22 cellular contexts compared by ENCODE assay signal in genomic region chr1:96238426-96238825, GRCh38.
"Had no signal": no experiment of that assay in that cellular context is flagged by ENCODE, and none has a peak within 500 bp of the region (broad histone marks: within the 10 kb centered on the region; RNA-seq: fewer than 3 reads in every experiment).

No MANE protein-coding gene starts in this region.

- DNase-seq: activated CD4-positive, alpha-beta T cell treated with anti-CD3 and anti-CD28 coated beads for 36 hours; activated CD4-positive, CD25-positive, alpha-beta regulatory T cell; activated CD8-positive, alpha-beta memory T cell treated with anti-CD3 and anti-CD28 coated beads, Interleukin-2, amount 10 ng/mL, durations not matched to agents 7 days and 5 days; activated CD8-positive, alpha-beta T cell treated with anti-CD3 and anti-CD28 coated beads, Interleukin-2, amount 10 ng/mL, durations not matched to agents 7 days and 5 days; activated naive CD4-positive, alpha-beta T cell; activated T-cell treated with anti-CD3 and anti-CD28 coated beads, Interleukin-2, amount 50 U/mL, for 48 hours; effector CD4-positive, alpha-beta T cell; islet precursor cell; left cardiac atrium; left ventricle myocardium superior; naive B cell; nephron progenitor cell; right lobe of liver; stimulated activated CD4-positive, alpha-beta T cell treated with anti-CD3 and anti-CD28 coated beads, Interleukin-4, amount 100 ng/mL, for 1 hour had no signal

- H3K4me3 ChIP-seq: esophagus muscularis mucosa, gastroesophageal sphincter, hepatocyte, right lobe of liver, thoracic aorta, vagina had no signal

- ATAC-seq: activated CD4-positive, alpha-beta T cell treated with anti-CD3 and anti-CD28 coated beads for 36 hours; activated CD8-positive, alpha-beta memory T cell treated with anti-CD3 and anti-CD28 coated beads, Interleukin-2, amount 10 ng/mL, durations not matched to agents 7 days and 5 days; activated CD8-positive, alpha-beta T cell treated with anti-CD3 and anti-CD28 coated beads, Interleukin-2, amount 10 ng/mL, durations not matched to agents 7 days and 5 days; activated naive CD4-positive, alpha-beta T cell treated with anti-CD3 and anti-CD28 coated beads, Interleukin-2, amount 50 U/mL, for 72 hours; gastroesophageal sphincter; left cardiac atrium; left ventricle myocardium superior; right lobe of liver; stimulated activated effector memory CD8-positive, alpha-beta T cell treated with anti-CD3 and anti-CD28 coated beads, Interleukin-12 subunit alpha, Interleukin-12 subunit beta, amount 100 ng/mL, for 72 hours had no signal

- FAIRE-seq: bronchial epithelial cell had no signal
